In genomic region chr15:83503595-83504364, GRCh38 we compare ENCODE assay signal across 26 cellular contexts. TPM values are rescaled to one million over a fixed set of nuclear protein-coding genes. Genes with fewer than 3 reads are reported as not detected.
"Had no signal": no experiment of that assay in that cellular context is flagged by ENCODE, and none has a peak within 500 bp of the region (broad histone marks: within the 10 kb centered on the region; RNA-seq: fewer than 3 reads in every experiment).

No MANE protein-coding gene starts in this region.

- H3K27ac ChIP-seq: ascending aorta, body of pancreas, VCaP had no signal

- DNase-seq: activated CD4-positive, alpha-beta memory T cell treated with anti-CD3 and anti-CD28 coated beads for 36 hours; activated CD4-positive, alpha-beta T cell treated with anti-CD3 and anti-CD28 coated beads, Interleukin-2, amount 10 ng/mL, durations not matched to agents 7 days and 5 days; activated CD4-positive, CD25-positive, alpha-beta regulatory T cell; activated CD8-positive, alpha-beta memory T cell treated with anti-CD3 and anti-CD28 coated beads for 24 hours; activated effector memory CD4-positive, alpha-beta T cell treated with anti-CD3 and anti-CD28 coated beads, Interleukin-2, amount 50 U/mL, for 16 hours; activated naive CD4-positive, alpha-beta T cell treated with Interleukin-2 at 50 U/mL for 16 hours; activated naive CD8-positive, alpha-beta T cell treated with anti-CD3 and anti-CD28 coated beads, Interleukin-2, amount 50 U/mL, for 24 hours; activated T-cell treated with anti-CD3 and anti-CD28 coated beads, Interleukin-2, amount 50 U/mL, for 4 hours; amniotic stem cell; body of pancreas; Karpas-422; NCI-H1048; NCI-H146; NCI-H187 treated with DMSO at 0.1 percent for 48 hours; NCI-H2081 treated with DMSO at 0.1 percent for 48 hours; NCI-H446; NCI-H524; RPMI8226; SK-N-SH; T-helper 1 cell had no signal

- H3K9me3 ChIP-seq: body of pancreas, SK-N-SH had no signal

- H3K27me3 ChIP-seq: ascending aorta, body of pancreas had no signal

- H3K4me1 ChIP-seq: ascending aorta had no signal

- ATAC-seq: activated naive CD4-positive, alpha-beta T cell treated with anti-CD3 and anti-CD28 coated beads, Interleukin-2, amount 50 U/mL, for 72 hours; activated naive CD8-positive, alpha-beta T cell treated with anti-CD3 and anti-CD28 coated beads, Interleukin-2, amount 50 U/mL, for 24 hours; activated T-cell treated with anti-CD3 and anti-CD28 coated beads, Interleukin-2, amount 50 U/mL, for 4 hours; body of pancreas; Right ventricle myocardium inferior had no signal

- H3K9ac ChIP-seq: SK-N-SH had no signal

- H3K36me3 ChIP-seq: ascending aorta had no signal

- FAIRE-seq: bronchial epithelial cell had no signal

- H3K4me3 ChIP-seq: ascending aorta, body of pancreas had no signal

- H3K4me2 ChIP-seq: SK-N-SH had no signal

RNA-seq across cellular contexts. Expression of gene SH3GL3, which starts 56.6 kb away (rescaled TPM):
- total RNA-seq: activated CD4-positive, alpha-beta memory T cell treated with anti-CD3 and anti-CD28 coated beads for 36 hours; activated CD4-positive, alpha-beta T cell treated with anti-CD3 and anti-CD28 coated beads, Interleukin-2, amount 10 ng/mL, durations not matched to agents 7 days and 5 days; activated naive CD4-positive, alpha-beta T cell treated with anti-CD3 and anti-CD28 coated beads, Interleukin-2, amount 50 U/mL, for 72 hours; activated T-cell treated with anti-CD3 and anti-CD28 coated beads, Interleukin-2, amount 50 U/mL, for 4 hours; ascending aorta; Right ventricle myocardium inferior; T-helper 2 cell treated with Interferon-gamma antibody and Interleukin-4, amounts not matched to agents 100 ng/mL and 5 ng/mL, for 36 hours had no signal
- polyA plus RNA-seq: SK-N-SH had no signal
